ENCODE assay signal across 8 cellular contexts in the genomic region with DNA sequence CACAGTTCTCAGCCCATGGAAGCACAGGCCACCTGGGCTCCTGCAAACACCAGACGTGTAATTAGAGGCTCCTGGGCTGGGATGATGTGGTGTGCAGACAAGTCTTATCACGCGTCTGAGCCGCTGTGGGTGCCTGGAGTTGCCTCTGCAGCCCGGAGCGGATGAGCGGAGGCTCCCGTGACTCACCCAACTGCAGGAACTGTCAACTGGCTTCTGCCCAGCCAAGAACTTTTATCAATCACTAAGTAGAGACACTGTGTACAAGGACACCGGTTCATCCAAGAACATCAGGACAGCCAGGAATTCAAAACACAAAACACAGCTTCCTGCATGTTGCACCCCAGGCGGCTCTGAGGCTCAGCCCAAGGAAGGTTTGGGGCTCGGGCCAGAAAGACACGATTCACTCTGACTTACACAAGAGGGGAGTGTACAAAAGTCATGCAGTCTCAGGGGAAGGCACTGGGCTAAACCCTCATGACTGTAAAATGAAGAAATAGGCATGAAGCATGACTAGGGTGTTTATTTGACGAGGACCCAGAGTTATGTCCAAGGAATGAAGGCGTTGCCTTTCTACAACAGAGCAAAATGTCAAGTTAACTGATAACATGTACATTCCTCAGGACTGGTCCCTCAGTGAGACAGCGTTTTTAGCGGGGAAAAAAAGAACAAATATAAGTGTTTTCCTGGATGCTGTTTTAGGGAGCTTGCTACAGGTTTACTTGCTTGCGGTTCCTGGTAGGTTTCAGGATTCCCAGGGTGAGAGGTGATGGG. TPM values are rescaled to one million over a fixed set of nuclear protein-coding genes. Genes with fewer than 3 reads are reported as not detected.
A peak's percentile ranks its signal among the peaks of the same experiment; 100 is the strongest.
DNase-seq lines count a peak whose midpoint lies in the region; ATAC-seq, FAIRE-seq and TF ChIP-seq lines count a peak whose summit lies in the region.

No MANE protein-coding gene starts in this region.

- TF ChIP-seq CTCF in HFF-Myc (IDR thresholded peaks at IDR 0.05; ENCODE audit: low read depth, low read length, missing control alignments) = no peak
- TF ChIP-seq CTCF in epithelial cell of proximal tubule (conservative IDR thresholded peaks at IDR 0.05; ENCODE audit: low read depth, low read length) = no peak
- TF ChIP-seq CTCF in neural progenitor cell (IDR thresholded peaks at IDR 0.05) = no peak

- H2AFZ ChIP-seq in neural progenitor cell (replicated peaks) = no peak overlapping the region

- H3K4me1 Mint-ChIP-seq in neural progenitor cell = peaks cover 14% of the 10 kb centered on the region

- H3K36me3 ChIP-seq in neural progenitor cell = no peaks in the 10 kb centered on the region

- no peaks in the 10 kb centered on the region for H3K27me3 Mint-ChIP-seq in neural progenitor cell (ENCODE audit: insufficient read depth, low read depth)

- H3F3A ChIP-seq in neural progenitor cell (ENCODE audit: low read depth) = no peaks in the 10 kb centered on the region

- ATAC-seq in GM19351 (IDR thresholded peaks at IDR 0.05; ENCODE audit: unreplicated experiment) (no peak), GM18867 (IDR thresholded peaks at IDR 0.05; ENCODE audit: unreplicated experiment) (no peak)

- H3K27ac ChIP-seq in neural progenitor cell = no peak overlapping the region

- peak overlapping the region; percentile 7 for H3K4me2 ChIP-seq in neural progenitor cell

- H4K20me1 ChIP-seq in neural progenitor cell (ENCODE audit: low read depth) = no peaks in the 10 kb centered on the region

- H3K79me2 ChIP-seq in neural progenitor cell (ENCODE audit: low read depth) = no peaks in the 10 kb centered on the region

- H3K9ac ChIP-seq in neural progenitor cell = no peak overlapping the region

- H3K9me3 Mint-ChIP-seq in neural progenitor cell = no peaks in the 10 kb centered on the region

- peaks cover 5% of the 10 kb centered on the region for H3K36me3 Mint-ChIP-seq in neural progenitor cell

- peaks cover 12% of the 10 kb centered on the region for H3K4me1 ChIP-seq in neural progenitor cell

- FAIRE-seq in GM19239 (lab: Jason Lieb, UNC) = no peak

- H3K4me3 Mint-ChIP-seq in neural progenitor cell = no peak overlapping the region

- DNase-seq in HFF-Myc (ENCODE audit: extremely low read depth, low read depth) = peak; percentile 36
- peak; percentile 53 for DNase-seq in NOMO-1 treated with dmso at 0.1 percent for 144 hours (lab: John Stamatoyannopoulos, UW; ENCODE audit: unreplicated experiment)
- peak; percentile 90 for DNase-seq in epithelial cell of proximal tubule (ENCODE audit: low read depth)
- DNase-seq in neural progenitor cell (ENCODE audit: low spot score) = no peak
- DNase-seq in stimulated activated CD4-positive, alpha-beta T cell treated with anti-CD3 and anti-CD28 coated beads, Interleukin-2, amount 100 ng/mL, for 24 hours = no peak
- DNase-seq in GM19239 (ENCODE audit: insufficient read length, low spot score) = no peak

- H3K4me3 ChIP-seq in HFF-Myc (replicated peaks; ENCODE audit: low read depth, low read length) (no peak overlapping the region), epithelial cell of proximal tubule (ENCODE audit: low read depth, low read length) (no peak overlapping the region), neural progenitor cell (no peak overlapping the region)

- no peaks in the 10 kb centered on the region for H3K9me3 ChIP-seq in neural progenitor cell (ENCODE audit: low read depth)

- H3K27me3 ChIP-seq in neural progenitor cell = no peaks in the 10 kb centered on the region

- no peak overlapping the region for H3K27ac Mint-ChIP-seq in neural progenitor cell

RNA-seq across cellular contexts. Expression of gene ERRFI1, which starts 21.1 kb away (rescaled TPM):
- total RNA-seq in epithelial cell of proximal tubule (120 and 135 TPM in 2 replicates), neural progenitor cell (ENCODE audit: low replicate concordance) (35.3 and 44.8 TPM in 2 replicates)

RNA-seq across cellular contexts. Expression of gene PARK7, which starts 43.5 kb away (rescaled TPM):
- total RNA-seq in epithelial cell of proximal tubule = 282 and 327 TPM in 2 replicates
- total RNA-seq in neural progenitor cell (ENCODE audit: low replicate concordance) = 193 and 214 TPM in 2 replicates

Comparison
In these comparisons a context has a peak if more than half of its experiments do, and no peak if none do; other contexts are left out.
1. DNase-seq: peak in HFF-Myc (single experiment), NOMO-1 treated with dmso at 0.1 percent for 144 hours (single experiment) and epithelial cell of proximal tubule (single experiment); none in neural progenitor cell (single experiment), stimulated activated CD4-positive, alpha-beta T cell treated with anti-CD3 and anti-CD28 coated beads, Interleukin-2, amount 100 ng/mL, for 24 hours (0 of 2) and GM19239 (single experiment).